ENCODE assay signal across 8 cellular contexts in genomic region chr13:39603424-39603947, GRCh38. TPM values are rescaled to one million over a fixed set of nuclear protein-coding genes. Genes with fewer than 3 reads are reported as not detected.
DNase-seq lines count a peak whose midpoint lies in the region; ATAC-seq and TF ChIP-seq lines count a peak whose summit lies in the region.

No MANE protein-coding gene starts in this region.

- TF ChIP-seq EP300 in transverse colon (IDR thresholded peaks at IDR 0.05; ENCODE audit: low read depth): no peak

- ATAC-seq in HG02571 (IDR thresholded peaks at IDR 0.05; ENCODE audit: unreplicated experiment) (peak; percentile 29), right lobe of liver (peak; percentile 24 to 34 (median 30))

- no peak for TF ChIP-seq CTCF in choroid plexus epithelial cell (conservative IDR thresholded peaks at IDR 0.05; ENCODE audit: low read depth, low read length)
- no peak for TF ChIP-seq CTCF in right lobe of liver (IDR thresholded peaks at IDR 0.05)
- no peak for TF ChIP-seq CTCF in transverse colon (IDR thresholded peaks at IDR 0.05)

- peaks cover 61% of the 10 kb centered on the region for H3K27me3 Mint-ChIP-seq in T-helper 1 cell treated with Interleukin-12 subunit alpha and Interleukin-12 subunit beta and Interleukin-4 antibody, amounts not matched to agents 30 μg/mL and 1 μg/mL, for 36 hours (ENCODE audit: low read depth)

- in situ Hi-C loops in transverse colon (cut with MboI; ENCODE audit: low pct_ligation_motif_present in 1 of 4, low pct_unique_long_range_greater_than_20kb in 1 of 4, low sequenced_read_pairs in 3 of 4): loop anchor here in 2 of 4 donors (25.0 kb wide), 2 partner anchors 341 to 566 kb away; partner anchors contain the start of genes NHLRC3 (in 1 of the 2) and PROSER1 (in 1 of the 2)

- no peaks in the 10 kb centered on the region for H3K27me3 ChIP-seq in right lobe of liver
- H3K27me3 ChIP-seq in transverse colon: peaks cover 41% of the 10 kb centered on the region

- TF ChIP-seq POLR2A in right lobe of liver (IDR thresholded peaks at IDR 0.05): no peak
- TF ChIP-seq POLR2A in transverse colon (IDR thresholded peaks at IDR 0.05): no peak

- no peak overlapping the region for H3K27ac Mint-ChIP-seq in T-helper 1 cell treated with Interleukin-12 subunit alpha and Interleukin-12 subunit beta and Interleukin-4 antibody, amounts not matched to agents 30 μg/mL and 1 μg/mL, for 36 hours

- H3K9me3 Mint-ChIP-seq in T-helper 1 cell treated with Interleukin-12 subunit alpha and Interleukin-12 subunit beta and Interleukin-4 antibody, amounts not matched to agents 30 μg/mL and 1 μg/mL, for 36 hours: no peaks in the 10 kb centered on the region

- H3K4me3 ChIP-seq in choroid plexus epithelial cell (ENCODE audit: low read depth, low read length) (peak overlapping the region; percentile 82), right lobe of liver (peak overlapping the region; percentile 61 to 66 (median 61)), transverse colon (peak overlapping the region; percentile 47 to 77 (median 62))

- intact Hi-C loops in right lobe of liver (cut with DNase I): no loop called here
- intact Hi-C loops in transverse colon (cut with DNase I; ENCODE audit: low total_unique reads): no loop called here

- WGBS in right lobe of liver (ENCODE audit: insufficient coverage, low coverage, low lambda C conversion rate, missing lambda C conversion rate): 2% methylated on average over 13 of the region's 15 CpGs
- 0 to 3% methylated on average over 2 to 15 of the region's 15 CpGs for WGBS in transverse colon (ENCODE audit: low coverage in 1 of 2), 2 donors

- DNase-seq in T-helper 1 cell (no peak), NCI-H345 treated with DMSO at 0.1 percent for 48 hours (lab: John Stamatoyannopoulos, UW; ENCODE audit: unreplicated experiment) (peak; percentile 3), choroid plexus epithelial cell (ENCODE audit: low read depth) (peak; percentile 39), right lobe of liver (peak in 1 of 3 donors; percentile 33), transverse colon (peak; percentile 8), NCI-H1436 (lab: John Stamatoyannopoulos, UW) (no peak)

- H3K27ac ChIP-seq in right lobe of liver (peak overlapping the region; percentile 56 to 76 (median 61)), transverse colon (peak overlapping the region; percentile 77 to 88 (median 84))

- H3K36me3 Mint-ChIP-seq in T-helper 1 cell treated with Interleukin-12 subunit alpha and Interleukin-12 subunit beta and Interleukin-4 antibody, amounts not matched to agents 30 μg/mL and 1 μg/mL, for 36 hours (ENCODE audit: low read depth): no peaks in the 10 kb centered on the region

- peak overlapping the region; percentile 74 for H3K4me3 Mint-ChIP-seq in T-helper 1 cell treated with Interleukin-12 subunit alpha and Interleukin-12 subunit beta and Interleukin-4 antibody, amounts not matched to agents 30 μg/mL and 1 μg/mL, for 36 hours

- H3K36me3 ChIP-seq in right lobe of liver (no peaks in the 10 kb centered on the region), transverse colon (no peaks in the 10 kb centered on the region)

- H3K4me1 ChIP-seq in right lobe of liver (peaks cover 0 to 5% (median 2%) of the 10 kb centered on the region in 4 donors), transverse colon (peaks cover 0 to 23% (median 5%) of the 10 kb centered on the region in 4 donors)

- no peaks in the 10 kb centered on the region for H3K9me3 ChIP-seq in right lobe of liver
- no peaks in the 10 kb centered on the region for H3K9me3 ChIP-seq in transverse colon

- peaks cover 13% of the 10 kb centered on the region for H3K4me1 Mint-ChIP-seq in T-helper 1 cell treated with Interleukin-12 subunit alpha and Interleukin-12 subunit beta and Interleukin-4 antibody, amounts not matched to agents 30 μg/mL and 1 μg/mL, for 36 hours (ENCODE audit: low read depth)

RNA-seq across cellular contexts. Expression of gene LHFPL6, which starts 0.5 kb away (rescaled TPM):
- 1 to 10 TPM; 3.0 to 8.4 (median 4.6) TPM for total RNA-seq in right lobe of liver
- 10 to 100 TPM in 2 of 4 donors, 1 to 10 TPM in 2; 4.2 to 18.6 (median 9.3) TPM for total RNA-seq in transverse colon

RNA-seq across cellular contexts. Expression of gene COG6, which starts 52.0 kb away (rescaled TPM):
- total RNA-seq in right lobe of liver (10 to 100 TPM in 4 of 6 experiments, 1 to 10 TPM in 2; 8.6 to 15.2 (median 12.2) TPM), transverse colon (100 to 1,000 TPM in 1 of 4 donors, 10 to 100 TPM in 3; 17.6 to 109 (median 27.6) TPM)

Comparison
In these comparisons a context has a peak if more than half of its experiments do, and no peak if none do; other contexts are left out.
1. DNase-seq: peak in NCI-H345 treated with DMSO at 0.1 percent for 48 hours (single experiment), choroid plexus epithelial cell (single experiment) and transverse colon (single experiment); none in T-helper 1 cell (0 of 5) and NCI-H1436 (single experiment).
2. Peak in every context shown above with its lines, with median percentiles within 50 percentile points of each other: H3K4me3 ChIP-seq.